Comparison of ENCODE assay signal across 1 cellular context in genomic region chr7:138328215-138328614, GRCh38.
TF ChIP-seq lines count a peak whose summit lies in the region.

No MANE protein-coding gene starts in this region.

TF ChIP-seq in HepG2, 621 proteins besides CTCF, POLR2A, EP300 and RAD21 (continued from another document and continues in another):
- TF ChIP-seq HNF1A (IDR thresholded peaks at IDR 0.05; ENCODE audit: low read depth) (0 out of 2 replicates have a peak, but pooled peaks have one; percentile 50), HNF1A (CRISPR knock-in tag; IDR thresholded peaks at IDR 0.05; ENCODE audit: borderline replicate concordance) (no peak), ZSCAN12 (CRISPR knock-in tag; IDR thresholded peaks at IDR 0.05) (no peak), TERF1 (CRISPR knock-in tag; IDR thresholded peaks at IDR 0.05) (no peak), TEAD2 (CRISPR knock-in tag; IDR thresholded peaks at IDR 0.05) (no peak), ZNF570 (CRISPR knock-in tag; IDR thresholded peaks at IDR 0.05; ENCODE audit: borderline replicate concordance) (no peak), TRIM24 (CRISPR knock-in tag; IDR thresholded peaks at IDR 0.05) (no peak), ZNF616 (CRISPR knock-in tag; IDR thresholded peaks at IDR 0.05; ENCODE audit: low read depth) (peak; percentile 99), MED8 (CRISPR knock-in tag; IDR thresholded peaks at IDR 0.05; ENCODE audit: insufficient replicate concordance) (no peak), PHF20 (CRISPR knock-in tag; IDR thresholded peaks at IDR 0.05) (no peak), ZNF501 (CRISPR knock-in tag; IDR thresholded peaks at IDR 0.05) (no peak), FOSL1 (CRISPR knock-in tag; IDR thresholded peaks at IDR 0.05; ENCODE audit: borderline replicate concordance) (no peak), FLYWCH1 (CRISPR knock-in tag; IDR thresholded peaks at IDR 0.05) (no peak), ZNF563 (CRISPR knock-in tag; IDR thresholded peaks at IDR 0.05) (no peak), ZSCAN31 (CRISPR knock-in tag; IDR thresholded peaks at IDR 0.05; ENCODE audit: low read depth) (no peak), GTF2F1 (IDR thresholded peaks at IDR 0.05; ENCODE audit: low read length) (no peak), KLF12 (CRISPR knock-in tag; IDR thresholded peaks at IDR 0.05; ENCODE audit: borderline replicate concordance) (no peak), ZNF33A (CRISPR knock-in tag; IDR thresholded peaks at IDR 0.05; ENCODE audit: borderline replicate concordance) (no peak), MAF1 (CRISPR knock-in tag; IDR thresholded peaks at IDR 0.05; ENCODE audit: borderline replicate concordance) (no peak), ZNF549 (CRISPR knock-in tag; IDR thresholded peaks at IDR 0.05) (no peak), ZFP36 (IDR thresholded peaks at IDR 0.05; ENCODE audit: borderline replicate concordance, low read depth, low read length, partially characterized antibody) (no peak), NONO (IDR thresholded peaks at IDR 0.05) (no peak), NONO (CRISPR knock-in tag; conservative IDR thresholded peaks at IDR 0.05) (no peak), ZNF557 (CRISPR knock-in tag; IDR thresholded peaks at IDR 0.05) (no peak), CC2D1A (CRISPR knock-in tag; IDR thresholded peaks at IDR 0.05) (no peak), ZBTB7B (CRISPR knock-in tag; IDR thresholded peaks at IDR 0.05) (no peak), ZSCAN30 (CRISPR knock-in tag; IDR thresholded peaks at IDR 0.05) (no peak), JUN (CRISPR knock-in tag; IDR thresholded peaks at IDR 0.05) (no peak), FOSL2 (CRISPR knock-in tag; IDR thresholded peaks at IDR 0.05) (peak; percentile 46), FOXP4 (CRISPR knock-in tag; IDR thresholded peaks at IDR 0.05) (peak; percentile 50; the same call in 1 of the 2 replicates), CENPBD1 (CRISPR knock-in tag; IDR thresholded peaks at IDR 0.05; ENCODE audit: borderline replicate concordance, low read depth) (no peak), ZNF430 (CRISPR knock-in tag; IDR thresholded peaks at IDR 0.05) (no peak), ZNF775 (CRISPR knock-in tag; IDR thresholded peaks at IDR 0.05; ENCODE audit: borderline replicate concordance) (no peak), ZFX (CRISPR knock-in tag; IDR thresholded peaks at IDR 0.05; ENCODE audit: low read depth) (no peak), FOXJ3 (CRISPR knock-in tag; IDR thresholded peaks at IDR 0.05; ENCODE audit: borderline replicate concordance) (0 out of 2 replicates have a peak, but pooled peaks have one; percentile 10)
- TF ChIP-seq, protein P1, sequence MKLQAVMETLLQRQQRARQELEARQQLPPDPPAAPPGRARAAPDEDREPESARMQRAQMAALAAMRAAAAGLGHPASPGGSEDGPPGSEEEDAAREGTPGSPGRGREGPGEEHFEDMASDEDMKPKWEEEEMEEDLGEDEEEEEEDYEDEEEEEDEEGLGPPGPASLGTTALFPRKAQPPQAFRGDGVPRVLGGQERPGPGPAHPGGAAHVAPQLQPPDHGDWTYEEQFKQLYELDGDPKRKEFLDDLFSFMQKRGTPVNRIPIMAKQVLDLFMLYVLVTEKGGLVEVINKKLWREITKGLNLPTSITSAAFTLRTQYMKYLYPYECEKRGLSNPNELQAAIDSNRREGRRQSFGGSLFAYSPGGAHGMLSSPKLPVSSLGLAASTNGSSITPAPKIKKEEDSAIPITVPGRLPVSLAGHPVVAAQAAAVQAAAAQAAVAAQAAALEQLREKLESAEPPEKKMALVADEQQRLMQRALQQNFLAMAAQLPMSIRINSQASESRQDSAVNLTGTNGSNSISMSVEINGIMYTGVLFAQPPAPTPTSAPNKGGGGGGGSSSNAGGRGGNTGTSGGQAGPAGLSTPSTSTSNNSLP (IDR thresholded peaks at IDR 0.05; ENCODE audit: low read depth, low read length): no peak
- TF ChIP-seq, protein P2, sequence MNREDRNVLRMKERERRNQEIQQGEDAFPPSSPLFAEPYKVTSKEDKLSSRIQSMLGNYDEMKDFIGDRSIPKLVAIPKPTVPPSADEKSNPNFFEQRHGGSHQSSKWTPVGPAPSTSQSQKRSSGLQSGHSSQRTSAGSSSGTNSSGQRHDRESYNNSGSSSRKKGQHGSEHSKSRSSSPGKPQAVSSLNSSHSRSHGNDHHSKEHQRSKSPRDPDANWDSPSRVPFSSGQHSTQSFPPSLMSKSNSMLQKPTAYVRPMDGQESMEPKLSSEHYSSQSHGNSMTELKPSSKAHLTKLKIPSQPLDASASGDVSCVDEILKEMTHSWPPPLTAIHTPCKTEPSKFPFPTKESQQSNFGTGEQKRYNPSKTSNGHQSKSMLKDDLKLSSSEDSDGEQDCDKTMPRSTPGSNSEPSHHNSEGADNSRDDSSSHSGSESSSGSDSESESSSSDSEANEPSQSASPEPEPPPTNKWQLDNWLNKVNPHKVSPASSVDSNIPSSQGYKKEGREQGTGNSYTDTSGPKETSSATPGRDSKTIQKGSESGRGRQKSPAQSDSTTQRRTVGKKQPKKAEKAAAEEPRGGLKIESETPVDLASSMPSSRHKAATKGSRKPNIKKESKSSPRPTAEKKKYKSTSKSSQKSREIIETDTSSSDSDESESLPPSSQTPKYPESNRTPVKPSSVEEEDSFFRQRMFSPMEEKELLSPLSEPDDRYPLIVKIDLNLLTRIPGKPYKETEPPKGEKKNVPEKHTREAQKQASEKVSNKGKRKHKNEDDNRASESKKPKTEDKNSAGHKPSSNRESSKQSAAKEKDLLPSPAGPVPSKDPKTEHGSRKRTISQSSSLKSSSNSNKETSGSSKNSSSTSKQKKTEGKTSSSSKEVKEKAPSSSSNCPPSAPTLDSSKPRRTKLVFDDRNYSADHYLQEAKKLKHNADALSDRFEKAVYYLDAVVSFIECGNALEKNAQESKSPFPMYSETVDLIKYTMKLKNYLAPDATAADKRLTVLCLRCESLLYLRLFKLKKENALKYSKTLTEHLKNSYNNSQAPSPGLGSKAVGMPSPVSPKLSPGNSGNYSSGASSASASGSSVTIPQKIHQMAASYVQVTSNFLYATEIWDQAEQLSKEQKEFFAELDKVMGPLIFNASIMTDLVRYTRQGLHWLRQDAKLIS (CRISPR knock-in tag; IDR thresholded peaks at IDR 0.05): no peak
- TF ChIP-seq, protein P3, sequence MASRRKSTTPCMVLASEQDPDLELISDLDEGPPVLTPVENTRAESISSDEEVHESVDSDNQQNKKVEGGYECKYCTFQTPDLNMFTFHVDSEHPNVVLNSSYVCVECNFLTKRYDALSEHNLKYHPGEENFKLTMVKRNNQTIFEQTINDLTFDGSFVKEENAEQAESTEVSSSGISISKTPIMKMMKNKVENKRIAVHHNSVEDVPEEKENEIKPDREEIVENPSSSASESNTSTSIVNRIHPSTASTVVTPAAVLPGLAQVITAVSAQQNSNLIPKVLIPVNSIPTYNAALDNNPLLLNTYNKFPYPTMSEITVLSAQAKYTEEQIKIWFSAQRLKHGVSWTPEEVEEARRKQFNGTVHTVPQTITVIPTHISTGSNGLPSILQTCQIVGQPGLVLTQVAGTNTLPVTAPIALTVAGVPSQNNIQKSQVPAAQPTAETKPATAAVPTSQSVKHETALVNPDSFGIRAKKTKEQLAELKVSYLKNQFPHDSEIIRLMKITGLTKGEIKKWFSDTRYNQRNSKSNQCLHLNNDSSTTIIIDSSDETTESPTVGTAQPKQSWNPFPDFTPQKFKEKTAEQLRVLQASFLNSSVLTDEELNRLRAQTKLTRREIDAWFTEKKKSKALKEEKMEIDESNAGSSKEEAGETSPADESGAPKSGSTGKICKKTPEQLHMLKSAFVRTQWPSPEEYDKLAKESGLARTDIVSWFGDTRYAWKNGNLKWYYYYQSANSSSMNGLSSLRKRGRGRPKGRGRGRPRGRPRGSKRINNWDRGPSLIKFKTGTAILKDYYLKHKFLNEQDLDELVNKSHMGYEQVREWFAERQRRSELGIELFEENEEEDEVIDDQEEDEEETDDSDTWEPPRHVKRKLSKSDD (CRISPR knock-in tag; IDR thresholded peaks at IDR 0.05; ENCODE audit: low read depth): no peak
- TF ChIP-seq, protein P4, sequence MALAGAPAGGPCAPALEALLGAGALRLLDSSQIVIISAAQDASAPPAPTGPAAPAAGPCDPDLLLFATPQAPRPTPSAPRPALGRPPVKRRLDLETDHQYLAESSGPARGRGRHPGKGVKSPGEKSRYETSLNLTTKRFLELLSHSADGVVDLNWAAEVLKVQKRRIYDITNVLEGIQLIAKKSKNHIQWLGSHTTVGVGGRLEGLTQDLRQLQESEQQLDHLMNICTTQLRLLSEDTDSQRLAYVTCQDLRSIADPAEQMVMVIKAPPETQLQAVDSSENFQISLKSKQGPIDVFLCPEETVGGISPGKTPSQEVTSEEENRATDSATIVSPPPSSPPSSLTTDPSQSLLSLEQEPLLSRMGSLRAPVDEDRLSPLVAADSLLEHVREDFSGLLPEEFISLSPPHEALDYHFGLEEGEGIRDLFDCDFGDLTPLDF (CRISPR knock-in tag; IDR thresholded peaks at IDR 0.05): no peak
- TF ChIP-seq, protein P5, sequence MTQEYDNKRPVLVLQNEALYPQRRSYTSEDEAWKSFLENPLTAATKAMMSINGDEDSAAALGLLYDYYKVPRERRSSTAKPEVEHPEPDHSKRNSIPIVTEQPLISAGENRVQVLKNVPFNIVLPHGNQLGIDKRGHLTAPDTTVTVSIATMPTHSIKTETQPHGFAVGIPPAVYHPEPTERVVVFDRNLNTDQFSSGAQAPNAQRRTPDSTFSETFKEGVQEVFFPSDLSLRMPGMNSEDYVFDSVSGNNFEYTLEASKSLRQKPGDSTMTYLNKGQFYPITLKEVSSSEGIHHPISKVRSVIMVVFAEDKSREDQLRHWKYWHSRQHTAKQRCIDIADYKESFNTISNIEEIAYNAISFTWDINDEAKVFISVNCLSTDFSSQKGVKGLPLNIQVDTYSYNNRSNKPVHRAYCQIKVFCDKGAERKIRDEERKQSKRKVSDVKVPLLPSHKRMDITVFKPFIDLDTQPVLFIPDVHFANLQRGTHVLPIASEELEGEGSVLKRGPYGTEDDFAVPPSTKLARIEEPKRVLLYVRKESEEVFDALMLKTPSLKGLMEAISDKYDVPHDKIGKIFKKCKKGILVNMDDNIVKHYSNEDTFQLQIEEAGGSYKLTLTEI (CRISPR knock-in tag; conservative IDR thresholded peaks at IDR 0.05): no peak
- TF ChIP-seq, protein P6, sequence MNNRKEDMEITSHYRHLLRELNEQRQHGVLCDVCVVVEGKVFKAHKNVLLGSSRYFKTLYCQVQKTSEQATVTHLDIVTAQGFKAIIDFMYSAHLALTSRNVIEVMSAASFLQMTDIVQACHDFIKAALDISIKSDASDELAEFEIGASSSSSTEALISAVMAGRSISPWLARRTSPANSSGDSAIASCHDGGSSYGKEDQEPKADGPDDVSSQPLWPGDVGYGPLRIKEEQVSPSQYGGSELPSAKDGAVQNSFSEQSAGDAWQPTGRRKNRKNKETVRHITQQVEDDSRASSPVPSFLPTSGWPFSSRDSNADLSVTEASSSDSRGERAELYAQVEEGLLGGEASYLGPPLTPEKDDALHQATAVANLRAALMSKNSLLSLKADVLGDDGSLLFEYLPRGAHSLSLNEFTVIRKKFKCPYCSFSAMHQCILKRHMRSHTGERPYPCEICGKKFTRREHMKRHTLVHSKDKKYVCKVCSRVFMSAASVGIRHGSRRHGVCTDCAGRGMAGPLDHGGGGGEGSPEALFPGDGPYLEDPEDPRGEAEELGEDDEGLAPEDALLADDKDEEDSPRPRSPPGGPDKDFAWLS (CRISPR knock-in tag; IDR thresholded peaks at IDR 0.05; ENCODE audit: borderline replicate concordance): no peak
